Comparison of ENCODE assay signal across 10 cellular contexts in the genomic region with DNA sequence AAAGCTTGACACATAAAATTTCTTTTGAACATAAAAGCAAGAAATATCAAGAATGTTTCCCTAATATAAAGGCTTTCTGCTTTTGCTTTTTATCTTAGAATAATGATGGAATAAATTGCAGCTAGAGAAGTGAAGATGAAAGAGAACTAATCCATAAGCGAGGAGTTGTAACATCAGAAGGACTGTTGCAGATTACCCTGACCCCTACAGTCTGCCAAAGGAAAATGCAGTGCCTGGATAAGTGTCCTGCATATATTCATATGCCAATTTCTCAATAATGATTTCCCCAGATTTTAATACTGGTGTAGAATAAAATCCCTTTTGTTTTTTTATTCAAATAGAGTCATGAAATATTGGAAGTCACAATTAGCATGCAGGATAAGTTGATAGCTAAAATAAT.
DNase-seq lines count a peak whose midpoint lies in the region; ATAC-seq and TF ChIP-seq lines count a peak whose summit lies in the region.
"Had no signal": no experiment of that assay in that cellular context is flagged by ENCODE, and none has a peak within 500 bp of the region (broad histone marks: within the 10 kb centered on the region; RNA-seq: fewer than 3 reads in every experiment).

No MANE protein-coding gene starts in this region.

- H3K27me3 Mint-ChIP-seq in GM23338 (ENCODE audit: insufficient read depth, low read depth, poor library complexity): no peaks in the 10 kb centered on the region

- TF ChIP-seq CTCF in 22Rv1 (IDR thresholded peaks at IDR 0.05) (peak; percentile 58), GM23338 (conservative IDR thresholded peaks at IDR 0.05; ENCODE audit: low read depth in 2 of 2) (peak; percentile 32 to 58; a peak in 3 of 4 replicates)

- H3K4me3 ChIP-seq in GM23338: no peak overlapping the region

- no peak overlapping the region for H3K27ac Mint-ChIP-seq in GM23338

- H3K27me3 ChIP-seq in GM23338 (ENCODE audit: insufficient read depth): no peaks in the 10 kb centered on the region

- no peaks in the 10 kb centered on the region for H4K20me1 ChIP-seq in GM23338 (replicated peaks; ENCODE audit: insufficient read depth)

- H3K9me2 ChIP-seq in GM23338 (ENCODE audit: insufficient read depth): no peaks in the 10 kb centered on the region

- no peak overlapping the region for H3K4me2 ChIP-seq in GM23338

- no peak for ATAC-seq in GM23338
- no peak for ATAC-seq in HG02678 (IDR thresholded peaks at IDR 0.05; ENCODE audit: unreplicated experiment)

- H3K9me3 Mint-ChIP-seq in GM23338: no peaks in the 10 kb centered on the region; the same call in 2 of the 3 replicates

- no peaks in the 10 kb centered on the region for H3F3A ChIP-seq in GM23338 (replicated peaks; ENCODE audit: low read depth)

- H3K4me3 Mint-ChIP-seq in GM23338: no peak overlapping the region

- no peak overlapping the region for H2AFZ ChIP-seq in GM23338

- DNase-seq in GM23338 (ENCODE audit: low spot score) (peak; percentile 17), SKM-1 treated with dmso at 0.1 percent for 144 hours (lab: John Stamatoyannopoulos, UW; ENCODE audit: unreplicated experiment) (peak; percentile 0), iPS-NIHi11 (ENCODE audit: low spot score) (peak; percentile 6), cortex of kidney (lab: John Stamatoyannopoulos, UW) (no peak), NCI-H2029 treated with DMSO at 0.1 percent for 48 hours (lab: John Stamatoyannopoulos, UW) (no peak)
- no peak for DNase-seq in activated CD4-positive, alpha-beta T cell treated with anti-CD3 and anti-CD28 coated beads for 4 hours
- DNase-seq: DMS79; NK-92 treated with Interleukin-12 subunit alpha and Interleukin-12 subunit beta, amount 100 ng/mL, for 24 hours had no signal

- no peaks in the 10 kb centered on the region for H3K36me3 Mint-ChIP-seq in GM23338 (ENCODE audit: low read depth)

- no peak overlapping the region for H3K27ac ChIP-seq in 22Rv1
- H3K27ac ChIP-seq in GM23338 (ENCODE audit: low read depth): no peak overlapping the region

- H3K4me1 ChIP-seq in GM23338 (ENCODE audit: insufficient read depth): no peaks in the 10 kb centered on the region

- no peaks in the 10 kb centered on the region for H3K4me1 Mint-ChIP-seq in GM23338

- no peaks in the 10 kb centered on the region for H3K36me3 ChIP-seq in GM23338 (ENCODE audit: insufficient read depth)

- H3K79me2 ChIP-seq in GM23338 (replicated peaks; ENCODE audit: insufficient read depth): no peaks in the 10 kb centered on the region

TF ChIP-seq in GM23338, 12 proteins besides CTCF, POLR2A, EP300 and RAD21:
- TF ChIP-seq STAT1 (IDR thresholded peaks at IDR 0.05; ENCODE audit: unreplicated experiment) (no peak), REST (IDR thresholded peaks at IDR 0.05; ENCODE audit: unreplicated experiment) (no peak)

Comparison
In these comparisons a context has a peak if more than half of its experiments do, and no peak if none do; other contexts are left out.
1. DNase-seq: peak in GM23338 (single experiment), SKM-1 treated with dmso at 0.1 percent for 144 hours (single experiment) and iPS-NIHi11 (single experiment); none in cortex of kidney (single experiment), activated CD4-positive, alpha-beta T cell treated with anti-CD3 and anti-CD28 coated beads for 4 hours (0 of 2) and NCI-H2029 treated with DMSO at 0.1 percent for 48 hours (single experiment).